ENCODE assay signal across 6 cellular contexts in the genomic region with DNA sequence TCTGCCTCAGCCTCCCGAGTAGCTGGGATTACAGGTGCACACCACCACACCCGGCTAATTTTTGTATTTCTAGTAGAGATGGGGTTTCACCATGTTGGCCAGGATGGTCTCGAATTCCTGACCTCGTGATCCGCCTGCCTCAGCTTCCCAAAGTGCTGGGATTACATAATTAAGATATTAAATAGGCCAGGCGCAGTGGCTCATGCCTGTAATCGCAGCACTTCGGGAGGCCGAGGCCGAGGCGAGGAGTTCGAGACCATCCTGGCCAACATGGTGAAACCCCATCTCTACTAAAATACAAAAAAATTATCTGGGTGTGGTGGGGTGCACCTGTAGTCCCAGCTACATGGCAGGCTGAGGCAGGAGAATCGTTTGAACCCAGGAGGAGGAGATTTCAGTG. TPM values are rescaled to one million over a fixed set of nuclear protein-coding genes. Genes with fewer than 3 reads are reported as not detected.
DNase-seq lines count a peak whose midpoint lies in the region; ATAC-seq and TF ChIP-seq lines count a peak whose summit lies in the region.
"Not testable (repeated sequence)": the region's sequence is repeated elsewhere in the genome, so short reads cannot be mapped to it uniquely, and the experiment has no call there.

No MANE protein-coding gene starts in this region.

- not testable (repeated sequence) for TF ChIP-seq CTCF in CD8-positive, alpha-beta T cell (IDR thresholded peaks at IDR 0.05); spleen (IDR thresholded peaks at IDR 0.05 in 8 of 11, conservative IDR thresholded peaks at IDR 0.05 in 3 of 11)

- peak overlapping the region in 2 of 11 experiments; percentile 62 to 72; a peak in 1 of 22 replicates for H3K9ac ChIP-seq in BLaER1 treated with 17β-estradiol and CSF1 and Interleukin-3, amounts not matched to agents 10 nM and 100 nM

- POLR2A ChIA-PET in CD8-positive, alpha-beta T cell (lab: Charles Lee): interaction anchor here (0.6 kb wide), 1 partner anchor 12 kb away, joined by 3 read pairs; no protein-coding TSS in a partner anchor
- POLR2A ChIA-PET in T-cell (lab: Charles Lee): interaction anchor here in 1 of 2 donors (0.6 kb wide), 1 partner anchor 9 kb away, joined by 8 read pairs; no protein-coding TSS in a partner anchor
- POLR2A ChIA-PET in naive thymus-derived CD4-positive, alpha-beta T cell (lab: Charles Lee): interaction anchor here (1.1 to 7.0 kb wide), 4 partner anchors 10 to 89 kb away, joined by 3 to 62 read pairs (median 4); partner anchors contain the start of gene MLH1

- DNase-seq in CD8-positive, alpha-beta T cell; T-cell; central memory CD8-positive, alpha-beta T cell (ENCODE audit: low spot score in 2 of 2); naive thymus-derived CD4-positive, alpha-beta T cell: not testable (repeated sequence)
- peak; percentile 58 for DNase-seq in spleen

- 91 to 97% (median 96%) methylated on average over 13 of the region's 13 CpGs for WGBS in spleen, 5 donors

- peaks cover 9 to 44% (median 11%) of the 10 kb centered on the region in 11 experiments; a peak in 21 of 22 replicates for H3K36me3 ChIP-seq in BLaER1 treated with 17β-estradiol and CSF1 and Interleukin-3, amounts not matched to agents 10 nM and 100 nM
- H3K36me3 ChIP-seq in CD8-positive, alpha-beta T cell (ENCODE audit: insufficient read depth, low read length): peaks cover 12% of the 10 kb centered on the region
- H3K36me3 ChIP-seq in naive thymus-derived CD4-positive, alpha-beta T cell (ENCODE audit: control insufficient read depth in 2 of 3, insufficient read depth in 3 of 3, low read length in 3 of 3): peaks cover 4 to 20% (median 5%) of the 10 kb centered on the region in 3 experiments
- peaks cover 0 to 51% (median 27%) of the 10 kb centered on the region in 6 donors for H3K36me3 ChIP-seq in spleen

- not testable (repeated sequence) for H3K27me3 ChIP-seq in BLaER1 treated with 17β-estradiol and CSF1 and Interleukin-3, amounts not matched to agents 10 nM and 100 nM; CD8-positive, alpha-beta T cell (ENCODE audit: insufficient read depth, low read length); naive thymus-derived CD4-positive, alpha-beta T cell (ENCODE audit: control insufficient read depth in 2 of 2, insufficient read depth in 2 of 2, low read length in 2 of 2); spleen (replicated peaks in 1 of 7)

- not testable (repeated sequence) for H3K4me3 Mint-ChIP-seq in CD8-positive, alpha-beta T cell; T-cell; central memory CD8-positive, alpha-beta T cell
- peak overlapping the region in 3 of 10 donors; percentile 56 to 66 (median 65) for H3K4me3 Mint-ChIP-seq in naive thymus-derived CD4-positive, alpha-beta T cell

- not testable (repeated sequence) for TF ChIP-seq POLR2A in spleen (IDR thresholded peaks at IDR 0.05)

- not testable (repeated sequence) for H3K9me3 Mint-ChIP-seq in CD8-positive, alpha-beta T cell; T-cell; central memory CD8-positive, alpha-beta T cell; naive thymus-derived CD4-positive, alpha-beta T cell

- ATAC-seq in CD8-positive, alpha-beta T cell; T-cell (replicated peaks in 1 of 4); central memory CD8-positive, alpha-beta T cell (replicated peaks; ENCODE audit: extremely low read depth, poor library complexity, severe bottlenecking); naive thymus-derived CD4-positive, alpha-beta T cell: not testable (repeated sequence)

- not testable (repeated sequence) for H3K9me3 ChIP-seq in BLaER1 treated with 17β-estradiol and CSF1 and Interleukin-3, amounts not matched to agents 10 nM and 100 nM (replicated peaks in 1 of 11); CD8-positive, alpha-beta T cell (ENCODE audit: low read length); naive thymus-derived CD4-positive, alpha-beta T cell (ENCODE audit: control insufficient read depth in 2 of 3, low read length in 3 of 3); spleen

- intact Hi-C loops in CD8-positive, alpha-beta T cell (cut with DNase I, micrococcal nuclease): loop anchor here in 1 of 2 experiments (1.0 kb wide), 1 partner anchor 54 kb away; no protein-coding TSS in a partner anchor
- intact Hi-C loops in naive thymus-derived CD4-positive, alpha-beta T cell (cut with micrococcal nuclease); spleen (cut with DNase I; ENCODE audit: low total_unique reads): not testable (repeated sequence)

- not testable (repeated sequence) for H3K27me3 Mint-ChIP-seq in CD8-positive, alpha-beta T cell (ENCODE audit: low read depth); T-cell; central memory CD8-positive, alpha-beta T cell; naive thymus-derived CD4-positive, alpha-beta T cell

- H3K36me3 Mint-ChIP-seq in CD8-positive, alpha-beta T cell: peaks cover 62% of the 10 kb centered on the region
- peaks cover 48% of the 10 kb centered on the region for H3K36me3 Mint-ChIP-seq in T-cell
- peaks cover 42% of the 10 kb centered on the region for H3K36me3 Mint-ChIP-seq in central memory CD8-positive, alpha-beta T cell (ENCODE audit: insufficient read depth)
- peaks cover 9 to 47% (median 38%) of the 10 kb centered on the region in 5 donors for H3K36me3 Mint-ChIP-seq in naive thymus-derived CD4-positive, alpha-beta T cell

- H3K4me2 ChIP-seq in BLaER1 treated with 17β-estradiol and CSF1 and Interleukin-3, amounts not matched to agents 10 nM and 100 nM: peak overlapping the region; percentile 61 to 94 (median 88); a peak in 18 of 22 replicates

- CTCF ChIA-PET in CD8-positive, alpha-beta T cell (lab: Charles Lee): interaction anchor here (0.7 to 1.7 kb wide), 3 partner anchors 11 to 56 kb away, joined by 3 to 6 read pairs (median 3); no protein-coding TSS in a partner anchor
- CTCF ChIA-PET in T-cell (lab: Charles Lee): interaction anchor here in 1 of 2 donors (0.6 to 2.2 kb wide), 3 partner anchors 35 to 278 kb away, joined by 4 to 10 read pairs (median 5); no protein-coding TSS in a partner anchor
- CTCF ChIA-PET in naive thymus-derived CD4-positive, alpha-beta T cell (lab: Charles Lee): interaction anchor here (0.6 to 4.3 kb wide), 5 partner anchors 9 to 130 kb away, joined by 3 to 27 read pairs (median 3); no protein-coding TSS in a partner anchor

- not testable (repeated sequence) for H4K20me1 ChIP-seq in BLaER1 treated with 17β-estradiol and CSF1 and Interleukin-3, amounts not matched to agents 10 nM and 100 nM

- H3K4me3 ChIP-seq in BLaER1 treated with 17β-estradiol and CSF1 and Interleukin-3, amounts not matched to agents 10 nM and 100 nM; CD8-positive, alpha-beta T cell (ENCODE audit: low read depth, low read length); naive thymus-derived CD4-positive, alpha-beta T cell (ENCODE audit: low read length); spleen: not testable (repeated sequence)

- H3K27ac Mint-ChIP-seq in CD8-positive, alpha-beta T cell: peak overlapping the region; percentile 82
- H3K27ac Mint-ChIP-seq in T-cell: peak overlapping the region; percentile 68 to 91
- H3K27ac Mint-ChIP-seq in central memory CD8-positive, alpha-beta T cell (ENCODE audit: low read depth): peak overlapping the region; percentile 96
- H3K27ac Mint-ChIP-seq in naive thymus-derived CD4-positive, alpha-beta T cell: peak overlapping the region in 6 of 9 donors; percentile 67 to 97 (median 92)

- peaks cover 82% of the 10 kb centered on the region for H3K4me1 Mint-ChIP-seq in CD8-positive, alpha-beta T cell (ENCODE audit: low read depth)
- H3K4me1 Mint-ChIP-seq in T-cell: peaks cover 80 to 85% (median 83%) of the 10 kb centered on the region in 3 donors
- peaks cover 62% of the 10 kb centered on the region for H3K4me1 Mint-ChIP-seq in central memory CD8-positive, alpha-beta T cell
- H3K4me1 Mint-ChIP-seq in naive thymus-derived CD4-positive, alpha-beta T cell: peaks cover 51 to 89% (median 79%) of the 10 kb centered on the region in 7 donors

- peaks cover 75 to 93% (median 86%) of the 10 kb centered on the region in 10 experiments for H3K4me1 ChIP-seq in BLaER1 treated with 17β-estradiol and CSF1 and Interleukin-3, amounts not matched to agents 10 nM and 100 nM
- peaks cover 60% of the 10 kb centered on the region for H3K4me1 ChIP-seq in CD8-positive, alpha-beta T cell (ENCODE audit: insufficient read depth, low read length)
- peaks cover 39 to 57% of the 10 kb centered on the region in 2 donors for H3K4me1 ChIP-seq in naive thymus-derived CD4-positive, alpha-beta T cell (ENCODE audit: control insufficient read depth in 2 of 2, insufficient read depth in 2 of 2, low read length in 2 of 2)
- peaks cover 44 to 97% (median 76%) of the 10 kb centered on the region in 6 donors for H3K4me1 ChIP-seq in spleen

- peak overlapping the region in 9 of 11 experiments; percentile 76 to 99 (median 92); a peak in 17 of 22 replicates for H3K27ac ChIP-seq in BLaER1 treated with 17β-estradiol and CSF1 and Interleukin-3, amounts not matched to agents 10 nM and 100 nM
- H3K27ac ChIP-seq in CD8-positive, alpha-beta T cell (ENCODE audit: low read depth, low read length); naive thymus-derived CD4-positive, alpha-beta T cell (ENCODE audit: low read depth, low read length): not testable (repeated sequence)
- peak overlapping the region in 3 of 8 donors; percentile 72 to 98 (median 93) for H3K27ac ChIP-seq in spleen

RNA-seq across cellular contexts. Expression of gene TRANK1, which starts 40.8 kb away (rescaled TPM):
- 10 to 100 TPM; 34.9 to 36.4 TPM for total RNA-seq in CD8-positive, alpha-beta T cell
- 100 to 1,000 TPM in 3 of 5 donors, 10 to 100 TPM in 2; 96.0 to 160 (median 127) TPM for total RNA-seq in T-cell
- total RNA-seq in naive thymus-derived CD4-positive, alpha-beta T cell: 100 to 1,000 TPM in 2 of 5 experiments, 10 to 100 TPM in 3; 64.3 to 113 (median 82.6) TPM
- polyA plus RNA-seq in naive thymus-derived CD4-positive, alpha-beta T cell: 10 to 100 TPM; 29.6 to 45.2 TPM
- 10 to 100 TPM; 50.3 to 75.6 (median 63.0) TPM for total RNA-seq in spleen
- polyA plus RNA-seq in spleen: 10 to 100 TPM in 1 of 3 donors, 1 to 10 TPM in 2; 5.3 to 10.1 (median 6.1) TPM
